In genomic region chr15:30625436-30626193, GRCh38 we compare ENCODE assay signal across 8 cellular contexts.
A peak's percentile ranks its signal among the peaks of the same experiment; 100 is the strongest.
DNase-seq lines count a peak whose midpoint lies in the region; ATAC-seq and TF ChIP-seq lines count a peak whose summit lies in the region.
"Not testable (repeated sequence)": the region's sequence is repeated elsewhere in the genome, so short reads cannot be mapped to it uniquely, and the experiment has no call there.

Gene ARHGAP11B (plus strand): TSS chr15:30626128.

- DNase-seq in AG09309 (ENCODE audit: low read depth), result peak; percentile 93
- peak; percentile 99 for DNase-seq in RPMI7951 (ENCODE audit: low read depth)
- peak; percentile 98 for DNase-seq in activated effector memory CD4-positive, alpha-beta T cell treated with anti-CD3 and anti-CD28 coated beads, Interleukin-2, amount 50 U/mL, for 16 hours
- peak; percentile 98 for DNase-seq in fibroblast of gingiva (ENCODE audit: low read depth)
- peak; percentile 76 to 91 for DNase-seq in mesothelial cell of epicardium (ENCODE audit: low spot score in 2 of 2, unreplicated experiment in 2 of 2)
- DNase-seq in stimulated activated CD4-positive, alpha-beta T cell treated with anti-CD3 and anti-CD28 coated beads, Interleukin-4, amount 100 ng/mL, for 4 hours, result peak; percentile 88 to 90

- ATAC-seq in GM19025 (IDR thresholded peaks at IDR 0.05; ENCODE audit: low read depth, unreplicated experiment) (peak; percentile 88), HG03045 (IDR thresholded peaks at IDR 0.05; ENCODE audit: unreplicated experiment) (peak; percentile 93)

- H3K9me3 Mint-ChIP-seq in mesothelial cell of epicardium, result not testable (repeated sequence)

- H3K4me3 ChIP-seq in AG09309 (ENCODE audit: control insufficient read depth, low read depth, low read length), result peak within 1 kb of the TSS; percentile 65

- H3K27me3 Mint-ChIP-seq in mesothelial cell of epicardium (ENCODE audit: low read depth), result not testable (repeated sequence)

- H3K4me1 Mint-ChIP-seq in mesothelial cell of epicardium, result peaks cover 23% of the 10 kb centered on the region

- TF ChIP-seq CTCF in AG09309 (IDR thresholded peaks at IDR 0.05; ENCODE audit: control insufficient read depth, insufficient read depth, low read depth, low read length, missing control alignments); mesothelial cell of epicardium (IDR thresholded peaks at IDR 0.05; ENCODE audit: unreplicated experiment): not testable (repeated sequence)

- H3K4me3 Mint-ChIP-seq in mesothelial cell of epicardium, result peak within 1 kb of the TSS; percentile 93

- H3K36me3 Mint-ChIP-seq in mesothelial cell of epicardium, result not testable (repeated sequence)

- H3K27ac Mint-ChIP-seq in mesothelial cell of epicardium, result peak within 1 kb of the TSS; percentile 99

Comparison
In these comparisons a context has a peak if more than half of its experiments do, and no peak if none do; other contexts are left out.
1. Peak in every context shown above with its lines: DNase-seq, ATAC-seq and H3K4me3 ChIP-seq.